19 cellular contexts compared by ENCODE assay signal in the genomic region with DNA sequence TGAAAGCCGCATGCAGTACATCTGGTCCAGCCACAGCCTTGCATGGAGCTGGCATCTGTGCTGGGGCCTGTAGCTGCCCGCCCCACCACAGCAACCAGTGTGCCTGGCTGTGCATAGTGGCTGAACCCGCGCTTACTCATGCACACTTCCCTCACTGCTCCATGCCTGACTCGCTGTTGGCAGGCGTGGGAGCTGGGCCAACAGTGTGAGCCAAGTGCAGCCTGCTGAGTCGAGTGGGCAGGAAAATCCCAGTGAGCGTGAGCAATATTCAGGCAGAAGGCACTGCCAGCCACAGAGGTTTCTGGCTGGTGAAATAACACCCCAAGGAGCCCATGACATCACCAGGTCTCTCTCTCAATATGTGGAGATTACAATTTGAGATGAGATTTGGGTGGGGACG.
A peak's percentile ranks its signal among the peaks of the same experiment; 100 is the strongest.
DNase-seq lines count a peak whose midpoint lies in the region; ATAC-seq and TF ChIP-seq lines count a peak whose summit lies in the region.
"Had no signal": no experiment of that assay in that cellular context is flagged by ENCODE, and none has a peak within 500 bp of the region (broad histone marks: within the 10 kb centered on the region; RNA-seq: fewer than 3 reads in every experiment).

No MANE protein-coding gene starts in this region.

- ATAC-seq in HG03442 (IDR thresholded peaks at IDR 0.05; ENCODE audit: unreplicated experiment): no peak
- ATAC-seq: activated naive CD4-positive, alpha-beta T cell treated with anti-CD3 and anti-CD28 coated beads, Interleukin-2, amount 50 U/mL, for 72 hours; naive thymus-derived CD8-positive, alpha-beta T cell; Panc1 had no signal

- no peak overlapping the region for H3K4me3 ChIP-seq in epithelial cell of esophagus (ENCODE audit: low read length)
- H3K4me3 ChIP-seq: BLaER1 treated with 17β-estradiol and CSF1 and Interleukin-3, amounts not matched to agents 10 nM and 100 nM; smooth muscle cell had no signal

- TF ChIP-seq CTCF in epithelial cell of esophagus (IDR thresholded peaks at IDR 0.05; ENCODE audit: insufficient read depth, low read depth, low read length, missing control alignments): no peak

- DNase-seq in HCEC 1CT (peak; percentile 14), NCI-H69 (lab: John Stamatoyannopoulos, UW) (peak; percentile 1), epithelial cell of esophagus (ENCODE audit: low read depth) (peak; percentile 55), superior temporal gyrus (ENCODE audit: extremely low spot score) (peak; percentile 22), SHP77 treated with DMSO at 0.1 percent for 48 hours (lab: John Stamatoyannopoulos, UW) (no peak), activated gamma-delta T cell (lab: John Stamatoyannopoulos, UW) (no peak)
- DNase-seq: activated CD4-positive, alpha-beta T cell treated with anti-CD3 and anti-CD28 coated beads, Interleukin-2, amount 50 U/mL, for 48 hours; activated T-cell treated with anti-CD3 and anti-CD28 coated beads, Interleukin-2, amount 50 U/mL, for 24 hours; dermis blood vessel endothelial cell; glutamatergic neuron; naive thymus-derived CD8-positive, alpha-beta T cell; NCI-H2107; NCI-H748 treated with DMSO at 0.1 percent for 48 hours; SW 1271 had no signal

Comparison
In these comparisons a context has a peak if more than half of its experiments do, and no peak if none do; other contexts are left out.
1. DNase-seq: peak in HCEC 1CT (single experiment), NCI-H69 (single experiment), epithelial cell of esophagus (single experiment) and superior temporal gyrus (single experiment); none in SHP77 treated with DMSO at 0.1 percent for 48 hours (single experiment) and activated gamma-delta T cell (single experiment).